In the genomic region with DNA sequence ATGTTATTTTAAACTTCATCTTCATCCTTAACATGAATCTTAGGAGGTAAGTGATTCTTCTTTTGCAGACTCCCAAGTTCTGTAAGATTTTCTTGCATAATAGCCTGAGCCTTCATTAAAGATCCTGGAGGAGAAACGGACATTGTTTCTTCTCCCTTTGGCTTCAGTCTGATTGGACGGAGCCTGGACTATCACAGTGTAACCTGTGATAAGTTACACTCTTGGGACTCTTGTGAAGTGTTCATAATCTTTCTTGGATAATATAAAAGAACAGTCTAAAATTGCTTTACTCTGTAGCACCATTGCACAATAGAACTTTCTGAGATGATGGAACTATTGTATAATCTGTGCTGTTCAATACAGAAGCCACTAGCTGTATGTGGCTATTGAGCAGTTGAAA, we compare ENCODE assay signal across 32 cellular contexts.
"Had no signal": no experiment of that assay in that cellular context is flagged by ENCODE, and none has a peak within 500 bp of the region (broad histone marks: within the 10 kb centered on the region; RNA-seq: fewer than 3 reads in every experiment).

No MANE protein-coding gene starts in this region.

- H3K27me3 ChIP-seq: body of pancreas, esophagus muscularis mucosa had no signal

- H3K36me3 Mint-ChIP-seq: activated CD4-positive, alpha-beta memory T cell treated with anti-CD3 and anti-CD28 coated beads for 36 hours; activated CD8-positive, alpha-beta memory T cell treated with anti-CD3 and anti-CD28 coated beads, Interleukin-2, amount 10 ng/mL, durations not matched to agents 7 days and 5 days; activated naive CD4-positive, alpha-beta T cell treated with anti-CD3 and anti-CD28 coated beads, Interleukin-2, amount 50 U/mL, for 72 hours; activated naive CD8-positive, alpha-beta T cell treated with anti-CD3 and anti-CD28 coated beads, Interleukin-2, amount 10 ng/mL, durations not matched to agents 7 days and 5 days had no signal

- DNase-seq: activated CD4-positive, alpha-beta memory T cell treated with anti-CD3 and anti-CD28 coated beads for 36 hours; activated CD4-positive, alpha-beta T cell treated with anti-CD3 and anti-CD28 coated beads for 36 hours; activated CD4-positive, alpha-beta T cell treated with anti-CD3 and anti-CD28 coated beads, Interleukin-2, amount 10 ng/mL, durations not matched to agents 24 days and 14 days; activated CD4-positive, CD25-positive, alpha-beta regulatory T cell; activated CD4-positive, CD25-positive, alpha-beta regulatory T cell treated with anti-CD3 and anti-CD28 coated beads, Interleukin-2, amount 50 U/mL, for 72 hours; activated CD8-positive, alpha-beta memory T cell treated with anti-CD3 and anti-CD28 coated beads, Interleukin-2, amount 10 ng/mL, durations not matched to agents 7 days and 5 days; activated CD8-positive, alpha-beta memory T cell treated with anti-CD3 and anti-CD28 coated beads, Interleukin-2, amount 50 U/mL, for 4 hours; activated CD8-positive, alpha-beta T cell treated with anti-CD3 and anti-CD28 coated beads, Interleukin-2, amount 10 ng/mL, durations not matched to agents 7 days and 5 days; activated effector memory CD4-positive, alpha-beta T cell treated with anti-CD3 and anti-CD28 coated beads, Interleukin-2, amount 50 U/mL, for 16 hours; activated naive CD4-positive, alpha-beta T cell treated with anti-CD3 and anti-CD28 coated beads for 36 hours; activated naive CD8-positive, alpha-beta T cell treated with anti-CD3 and anti-CD28 coated beads, Interleukin-2, amount 10 ng/mL, durations not matched to agents 7 days and 5 days; activated T-cell treated with anti-CD3 and anti-CD28 coated beads, Interleukin-2, amount 50 U/mL, for 1 hour; activated T-cell treated with anti-CD3 and anti-CD28 coated beads, Interleukin-2, amount 50 U/mL, for 48 hours; amniotic stem cell; anterior cingulate cortex; body of pancreas; caudate nucleus; cortex of kidney; dermis blood vessel endothelial cell; effector CD4-positive, alpha-beta T cell; effector memory CD8-positive, alpha-beta T cell; erythroblast; foreskin melanocyte; head of caudate nucleus; SW 1271; T-helper 1 cell; T-helper 17 cell had no signal

- H3K36me3 ChIP-seq: esophagus muscularis mucosa had no signal

- H3K9me3 Mint-ChIP-seq: activated CD4-positive, alpha-beta memory T cell treated with anti-CD3 and anti-CD28 coated beads for 36 hours; activated CD4-positive, alpha-beta T cell treated with anti-CD3 and anti-CD28 coated beads, Interleukin-2, amount 10 ng/mL, durations not matched to agents 24 days and 14 days; activated naive CD4-positive, alpha-beta T cell treated with anti-CD3 and anti-CD28 coated beads for 36 hours; activated naive CD4-positive, alpha-beta T cell treated with anti-CD3 and anti-CD28 coated beads, Interleukin-2, amount 50 U/mL, for 72 hours; activated naive CD8-positive, alpha-beta T cell treated with anti-CD3 and anti-CD28 coated beads, Interleukin-2, amount 10 ng/mL, durations not matched to agents 7 days and 5 days; activated T-helper 1 cell treated with anti-CD3 and anti-CD28 coated beads, Interleukin-12 subunit alpha, Interleukin-12 subunit beta, Interleukin-2, Interleukin-4 antibody, amounts not matched to agents 30 ng/mL and 10 ng/mL and 1 ng/mL, durations not matched to agents 14 hours and 24 hours and 36 hours; activated T-helper 2 cell treated with anti-CD3 and anti-CD28 coated beads, Interferon-gamma antibody, Interleukin-2, Interleukin-4, amounts not matched to agents 10 μg/mL and 5 μg/mL and 100 μg/mL, durations not matched to agents 14 hours and 24 hours and 36 hours; effector memory CD8-positive, alpha-beta T cell; T-helper 2 cell treated with Interferon-gamma antibody and Interleukin-4, amounts not matched to agents 5 μg/mL and 100 μg/mL, for 36 hours had no signal

- H3K27ac Mint-ChIP-seq: activated CD4-positive, alpha-beta memory T cell treated with anti-CD3 and anti-CD28 coated beads for 36 hours; activated CD4-positive, alpha-beta T cell treated with anti-CD3 and anti-CD28 coated beads for 36 hours; activated CD4-positive, alpha-beta T cell treated with anti-CD3 and anti-CD28 coated beads, Interleukin-2, amount 10 ng/mL, durations not matched to agents 24 days and 14 days; activated CD8-positive, alpha-beta memory T cell treated with anti-CD3 and anti-CD28 coated beads, Interleukin-2, amount 10 ng/mL, durations not matched to agents 7 days and 5 days; activated CD8-positive, alpha-beta T cell treated with anti-CD3 and anti-CD28 coated beads, Interleukin-2, amount 10 ng/mL, durations not matched to agents 7 days and 5 days; activated naive CD4-positive, alpha-beta T cell treated with anti-CD3 and anti-CD28 coated beads for 36 hours; activated naive CD4-positive, alpha-beta T cell treated with anti-CD3 and anti-CD28 coated beads, Interleukin-2, amount 50 U/mL, for 72 hours; activated naive CD8-positive, alpha-beta T cell treated with anti-CD3 and anti-CD28 coated beads, Interleukin-2, amount 10 ng/mL, durations not matched to agents 7 days and 5 days; activated T-helper 1 cell treated with anti-CD3 and anti-CD28 coated beads, Interleukin-12 subunit alpha, Interleukin-12 subunit beta, Interleukin-2, Interleukin-4 antibody, amounts not matched to agents 30 ng/mL and 10 ng/mL and 1 ng/mL, durations not matched to agents 14 hours and 24 hours and 36 hours; activated T-helper 2 cell treated with anti-CD3 and anti-CD28 coated beads, Interferon-gamma antibody, Interleukin-2, Interleukin-4, amounts not matched to agents 10 μg/mL and 5 μg/mL and 100 μg/mL, durations not matched to agents 14 hours and 24 hours and 36 hours; effector memory CD8-positive, alpha-beta T cell; T-helper 17 cell; T-helper 2 cell treated with Interferon-gamma antibody and Interleukin-4, amounts not matched to agents 5 μg/mL and 100 μg/mL, for 36 hours had no signal

- H3K4me3 Mint-ChIP-seq: activated CD4-positive, alpha-beta memory T cell treated with anti-CD3 and anti-CD28 coated beads for 36 hours; activated CD4-positive, alpha-beta T cell treated with anti-CD3 and anti-CD28 coated beads for 36 hours; activated CD4-positive, alpha-beta T cell treated with anti-CD3 and anti-CD28 coated beads, Interleukin-2, amount 10 ng/mL, durations not matched to agents 24 days and 14 days; activated CD8-positive, alpha-beta memory T cell treated with anti-CD3 and anti-CD28 coated beads, Interleukin-2, amount 10 ng/mL, durations not matched to agents 7 days and 5 days; activated CD8-positive, alpha-beta T cell treated with anti-CD3 and anti-CD28 coated beads, Interleukin-2, amount 10 ng/mL, durations not matched to agents 7 days and 5 days; activated naive CD4-positive, alpha-beta T cell treated with anti-CD3 and anti-CD28 coated beads for 36 hours; activated naive CD8-positive, alpha-beta T cell treated with anti-CD3 and anti-CD28 coated beads, Interleukin-2, amount 10 ng/mL, durations not matched to agents 7 days and 5 days; activated T-helper 1 cell treated with anti-CD3 and anti-CD28 coated beads, Interleukin-12 subunit alpha, Interleukin-12 subunit beta, Interleukin-2, Interleukin-4 antibody, amounts not matched to agents 30 ng/mL and 10 ng/mL and 1 ng/mL, durations not matched to agents 14 hours and 24 hours and 36 hours; effector memory CD8-positive, alpha-beta T cell; T-helper 17 cell; T-helper 2 cell treated with Interferon-gamma antibody and Interleukin-4, amounts not matched to agents 5 μg/mL and 100 μg/mL, for 36 hours had no signal

- H3K27me3 Mint-ChIP-seq: activated CD4-positive, alpha-beta memory T cell treated with anti-CD3 and anti-CD28 coated beads for 36 hours; activated CD4-positive, alpha-beta T cell treated with anti-CD3 and anti-CD28 coated beads for 36 hours; activated CD8-positive, alpha-beta memory T cell treated with anti-CD3 and anti-CD28 coated beads, Interleukin-2, amount 10 ng/mL, durations not matched to agents 7 days and 5 days had no signal

- ATAC-seq: activated CD4-positive, alpha-beta T cell treated with anti-CD3 and anti-CD28 coated beads for 36 hours; activated CD8-positive, alpha-beta memory T cell treated with anti-CD3 and anti-CD28 coated beads, Interleukin-2, amount 10 ng/mL, durations not matched to agents 7 days and 5 days; activated CD8-positive, alpha-beta T cell treated with anti-CD3 and anti-CD28 coated beads, Interleukin-2, amount 10 ng/mL, durations not matched to agents 7 days and 5 days; activated naive CD4-positive, alpha-beta T cell treated with anti-CD3 and anti-CD28 coated beads, Interleukin-2, amount 50 U/mL, for 72 hours; body of pancreas; effector memory CD8-positive, alpha-beta T cell; T-helper 17 cell had no signal

- H3K4me3 ChIP-seq: body of pancreas, esophagus muscularis mucosa had no signal

- H3K9me3 ChIP-seq: body of pancreas, esophagus muscularis mucosa had no signal

- H3K4me1 ChIP-seq: body of pancreas, esophagus muscularis mucosa had no signal
